ENCODE assay signal across 12 cellular contexts in the genomic region with DNA sequence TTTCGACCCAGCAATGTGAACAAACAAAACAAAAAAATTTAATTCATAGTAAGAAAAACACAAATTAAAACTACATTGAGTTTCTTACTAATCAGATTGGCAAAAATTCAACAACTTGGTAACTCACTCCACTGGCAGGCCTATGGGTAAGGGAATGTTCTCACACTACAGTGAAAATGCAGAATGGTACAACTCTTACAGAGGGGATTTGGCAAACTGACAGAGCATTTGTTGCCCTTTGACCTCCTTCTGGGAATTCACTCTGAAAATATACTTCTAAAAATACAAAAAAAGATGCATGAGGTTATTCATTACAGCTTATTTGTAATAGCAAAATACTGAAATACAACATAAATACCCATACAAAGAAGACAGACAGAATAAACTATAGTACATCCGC.
"Had no signal": no experiment of that assay in that cellular context is flagged by ENCODE, and none has a peak within 500 bp of the region (broad histone marks: within the 10 kb centered on the region; RNA-seq: fewer than 3 reads in every experiment).

No MANE protein-coding gene starts in this region.

- H3K27me3 ChIP-seq: esophagus muscularis mucosa, gastroesophageal sphincter, spleen, transverse colon had no signal

- H3K4me3 ChIP-seq: esophagus muscularis mucosa, gastroesophageal sphincter, spleen, transverse colon had no signal

- H3K9me3 ChIP-seq: esophagus muscularis mucosa, gastroesophageal sphincter, spleen, transverse colon had no signal

- FAIRE-seq: kidney had no signal

- DNase-seq: activated naive CD4-positive, alpha-beta T cell treated with anti-CD3 and anti-CD28 coated beads, Interleukin-2, amount 50 U/mL, for 16 hours; activated T-cell treated with anti-CD3 and anti-CD28 coated beads, Interleukin-2, amount 50 U/mL, for 1 hour; amniotic stem cell; kidney; posterior cingulate gyrus; right cardiac atrium; spleen; stimulated activated CD4-positive, alpha-beta T cell treated with anti-CD3 and anti-CD28 coated beads, Interleukin-1b, Interleukin-23, amount 100 ng/mL, for 48 hours; stimulated activated naive B cell treated with anti-CD40 and anti-IgM and Interleukin-4, amounts not matched to agents 10 μg/mL and 1 μg/mL and 100 μg/mL, for 72 hours; transverse colon had no signal

- H3K27ac ChIP-seq: esophagus muscularis mucosa, gastroesophageal sphincter, spleen, transverse colon had no signal

- H3K36me3 ChIP-seq: transverse colon had no signal

- H3K4me1 ChIP-seq: esophagus muscularis mucosa, gastroesophageal sphincter, transverse colon had no signal
